ENCODE assay signal across 8 cellular contexts in genomic region chr17:41329279-41329925, GRCh38. TPM values are rescaled to one million over a fixed set of nuclear protein-coding genes. Genes with fewer than 3 reads are reported as not detected.
DNase-seq lines count a peak whose midpoint lies in the region; ATAC-seq and TF ChIP-seq lines count a peak whose summit lies in the region.

No MANE protein-coding gene starts in this region.

- peak; percentile 8 for DNase-seq in AG09319 (ENCODE audit: extremely low read depth, low read depth)
- DNase-seq in NCI-H526 treated with DMSO at 0.1 percent for 48 hours (lab: John Stamatoyannopoulos, UW): peak; percentile 1
- DNase-seq in brain microvascular endothelial cell: peak; percentile 55
- DNase-seq in kidney tubule cell (ENCODE audit: low spot score): peak; percentile 75
- DNase-seq in aorta: peak in 1 of 2 donors; percentile 52
- no peak for DNase-seq in posterior vena cava (ENCODE audit: low spot score)

- H3K4me3 ChIP-seq in brain microvascular endothelial cell (ENCODE audit: low read depth, low read length) (no peak overlapping the region), aorta (ENCODE audit: low read length in 2 of 2) (no peak overlapping the region)

- intact Hi-C loops in aorta (cut with DNase I): loop anchor here in 1 of 2 donors (10.0 kb wide), 1 partner anchor 415 kb away; no protein-coding TSS in a partner anchor
- intact Hi-C loops in posterior vena cava (cut with DNase I): loop anchor here (10.0 kb wide), 2 partner anchors 345 to 425 kb away; partner anchors contain the start of gene KRT40 (in 1 of the 2)

- in situ Hi-C loops in brain microvascular endothelial cell (cut with HindIII; ENCODE audit: low pct_ligation_motif_present, low sequenced_read_pairs): no loop called here

- H3K36me3 ChIP-seq in brain microvascular endothelial cell (replicated peaks): no peaks in the 10 kb centered on the region
- H3K36me3 ChIP-seq in aorta (ENCODE audit: control insufficient read depth in 1 of 2, insufficient read depth in 2 of 2, low read length in 1 of 2): no peaks in the 10 kb centered on the region

- no peaks in the 10 kb centered on the region for H3K4me1 ChIP-seq in aorta (ENCODE audit: control insufficient read depth in 1 of 2, insufficient read depth in 2 of 2, low read length in 2 of 2)

- peak; percentile 88 for TF ChIP-seq CTCF in AG09319 (IDR thresholded peaks at IDR 0.05; ENCODE audit: low read depth, low read length)
- peak; percentile 75 for TF ChIP-seq CTCF in GM12873 (IDR thresholded peaks at IDR 0.05; ENCODE audit: insufficient read depth, low read depth, low read length, missing control alignments)
- peak; percentile 97 for TF ChIP-seq CTCF in brain microvascular endothelial cell (IDR thresholded peaks at IDR 0.05; ENCODE audit: low read depth, low read length, missing control alignments)

- H3K9me3 ChIP-seq in aorta (ENCODE audit: control insufficient read depth, low read length): no peaks in the 10 kb centered on the region

- H3K27me3 ChIP-seq in brain microvascular endothelial cell (replicated peaks) (no peaks in the 10 kb centered on the region), aorta (ENCODE audit: control insufficient read depth in 1 of 2, insufficient read depth in 2 of 2, low read length in 1 of 2) (no peaks in the 10 kb centered on the region)

- 52 to 53% methylated on average over 13 of the region's 13 CpGs for WGBS in aorta, 2 donors

- ATAC-seq in aorta (ENCODE audit: low FRiP score) (peak; percentile 20), HG03280 (IDR thresholded peaks at IDR 0.05; ENCODE audit: unreplicated experiment) (no peak)

- H3K27ac ChIP-seq in brain microvascular endothelial cell (no peak overlapping the region), aorta (ENCODE audit: low read depth in 1 of 2, low read length in 2 of 2) (no peak overlapping the region)

RNA-seq across cellular contexts. Expression of gene KRTAP17-1, which starts 13.9 kb away (rescaled TPM):
- total RNA-seq in aorta: not detected
- polyA plus RNA-seq in aorta: not detected
- not detected for total RNA-seq in posterior vena cava

RNA-seq across cellular contexts. Expression of gene KRTAP16-1, which starts 20.3 kb away (rescaled TPM):
- total RNA-seq in aorta (not detected), posterior vena cava (not detected)
- not detected for polyA plus RNA-seq in aorta

RNA-seq across cellular contexts. Expression of gene KRT33A, which starts 21.2 kb away (rescaled TPM):
- total RNA-seq in aorta (not detected), posterior vena cava (not detected)
- not detected for polyA plus RNA-seq in aorta

RNA-seq across cellular contexts. Expression of gene KRTAP29-1, which starts 26.8 kb away (rescaled TPM):
- total RNA-seq in aorta (not detected), posterior vena cava (not detected)
- not detected for polyA plus RNA-seq in aorta

RNA-seq across cellular contexts. Expression of gene KRT33B, which starts 40.2 kb away (rescaled TPM):
- total RNA-seq in aorta (not detected), posterior vena cava (not detected)
- polyA plus RNA-seq in aorta: not detected
